In genomic region chr1:243831463-243831862, GRCh38 we compare ENCODE assay signal across 19 cellular contexts. TPM values are rescaled to one million over a fixed set of nuclear protein-coding genes. Genes with fewer than 3 reads are reported as not detected.
DNase-seq lines count a peak whose midpoint lies in the region; ATAC-seq, FAIRE-seq and TF ChIP-seq lines count a peak whose summit lies in the region.
"Had no signal": no experiment of that assay in that cellular context is flagged by ENCODE, and none has a peak within 500 bp of the region (broad histone marks: within the 10 kb centered on the region; RNA-seq: fewer than 3 reads in every experiment).

No MANE protein-coding gene starts in this region.

- intact Hi-C loops in endothelial cell of umbilical vein (cut with micrococcal nuclease) (no loop called here), stomach (cut with DNase I; ENCODE audit: low total_unique reads) (no loop called here)

- H3K9ac ChIP-seq in endothelial cell of umbilical vein (replicated peaks; ENCODE audit: extremely low read depth, insufficient read depth, low read length), result no peak overlapping the region
- H3K9ac ChIP-seq: BLaER1 treated with 17β-estradiol and CSF1 and Interleukin-3, amounts not matched to agents 10 nM and 100 nM had no signal

- H3K4me2 ChIP-seq in endothelial cell of umbilical vein (ENCODE audit: insufficient read depth, low read length), result no peak overlapping the region
- H3K4me2 ChIP-seq: BLaER1 treated with 17β-estradiol and CSF1 and Interleukin-3, amounts not matched to agents 10 nM and 100 nM; PC-9 had no signal

- no peaks in the 10 kb centered on the region for H3K9me1 ChIP-seq in endothelial cell of umbilical vein (replicated peaks; ENCODE audit: control insufficient read depth, extremely low read depth, insufficient read depth, low read length)

- H3K27me3 ChIP-seq in endothelial cell of umbilical vein (ENCODE audit: control insufficient read depth in 2 of 2, insufficient read depth in 2 of 2, low read length in 2 of 2) (no peaks in the 10 kb centered on the region), stomach (no peaks in the 10 kb centered on the region)
- H3K27me3 ChIP-seq: BLaER1 treated with 17β-estradiol and CSF1 and Interleukin-3, amounts not matched to agents 10 nM and 100 nM had no signal

- ATAC-seq in activated T-cell treated with anti-CD3 and anti-CD28 coated beads, Interleukin-2, amount 50 U/mL, for 72 hours (replicated peaks in 1 of 2), result peak; percentile 54 to 76

- H3K36me3 Mint-ChIP-seq in activated T-cell treated with anti-CD3 and anti-CD28 coated beads, Interleukin-2, amount 50 U/mL, for 72 hours (ENCODE audit: insufficient read depth in 2 of 2), result peaks cover 17 to 31% of the 10 kb centered on the region in 2 donors
- H3K36me3 Mint-ChIP-seq in activated naive CD8-positive, alpha-beta T cell, result peaks cover 30% of the 10 kb centered on the region
- H3K36me3 Mint-ChIP-seq in stimulated activated naive CD8-positive, alpha-beta T cell treated with anti-CD3 and anti-CD28 coated beads, Interleukin-15, Interleukin-2, amounts not matched to agents 100 ng/mL and 50 ng/mL, for 24 hours (ENCODE audit: low read depth), result peaks cover 43% of the 10 kb centered on the region

- H3K36me3 ChIP-seq in endothelial cell of umbilical vein (ENCODE audit: control insufficient read depth in 2 of 2, extremely low read depth in 1 of 2, insufficient read depth in 2 of 2, low read length in 2 of 2), result no peaks in the 10 kb centered on the region
- peaks cover 0 to 4% (median 0%) of the 10 kb centered on the region in 4 donors for H3K36me3 ChIP-seq in stomach

- H3K4me1 ChIP-seq in endothelial cell of umbilical vein (ENCODE audit: control insufficient read depth, extremely low read depth, insufficient read depth, low read length) (peaks cover 5% of the 10 kb centered on the region), stomach (peaks cover 0 to 23% (median 9%) of the 10 kb centered on the region in 4 donors)

- dilution Hi-C loops in endothelial cell of umbilical vein (cut with MboI; ENCODE audit: extremely low pct_ligation_motif_present, low sequenced_read_pairs), result no loop called here

- TF ChIP-seq CTCF in endothelial cell of umbilical vein (IDR thresholded peaks at IDR 0.05; ENCODE audit: extremely low read depth in 1 of 2, insufficient read depth in 1 of 2, low read depth in 1 of 2, low read length in 2 of 2) (no peak), stomach (IDR thresholded peaks at IDR 0.05) (no peak)

- H3K9me3 ChIP-seq in endothelial cell of umbilical vein (replicated peaks; ENCODE audit: control insufficient read depth, insufficient read depth, low read length) (no peaks in the 10 kb centered on the region), stomach (peaks cover 0 to 10% (median under 1%) of the 10 kb centered on the region in 4 donors)

- BruUV-seq in endothelial cell of umbilical vein (replicated peaks; lab: Mats Ljungman, UMichigan), result no TSS peak

- H3K4me3 Mint-ChIP-seq in activated T-cell treated with anti-CD3 and anti-CD28 coated beads, Interleukin-2, amount 50 U/mL, for 72 hours, result peak overlapping the region in 1 of 2 donors; percentile 65
- H3K4me3 Mint-ChIP-seq in activated naive CD8-positive, alpha-beta T cell, result no peak overlapping the region
- H3K4me3 Mint-ChIP-seq in stimulated activated naive CD8-positive, alpha-beta T cell treated with anti-CD3 and anti-CD28 coated beads, Interleukin-15, Interleukin-2, amounts not matched to agents 100 ng/mL and 50 ng/mL, for 24 hours, result no peak overlapping the region
- H3K4me3 Mint-ChIP-seq: CD8-positive, alpha-beta memory T cell had no signal

- peak overlapping the region; percentile 88 for H3K27ac Mint-ChIP-seq in activated T-cell treated with anti-CD3 and anti-CD28 coated beads, Interleukin-2, amount 50 U/mL, for 72 hours
- H3K27ac Mint-ChIP-seq in activated naive CD8-positive, alpha-beta T cell, result peak overlapping the region; percentile 58
- peak overlapping the region; percentile 64 for H3K27ac Mint-ChIP-seq in stimulated activated naive CD8-positive, alpha-beta T cell treated with anti-CD3 and anti-CD28 coated beads, Interleukin-15, Interleukin-2, amounts not matched to agents 100 ng/mL and 50 ng/mL, for 24 hours

- H3K79me2 ChIP-seq in endothelial cell of umbilical vein (ENCODE audit: control insufficient read depth, insufficient read depth, low read length), result peaks cover 54% of the 10 kb centered on the region

- no peak overlapping the region for H2AFZ ChIP-seq in endothelial cell of umbilical vein (ENCODE audit: low read depth, low read length)
- H2AFZ ChIP-seq: PC-9 had no signal

- 85 to 93% (median 92%) methylated on average over 3 of the region's 3 CpGs for WGBS in stomach, 5 donors

- H3K27me3 Mint-ChIP-seq in activated T-cell treated with anti-CD3 and anti-CD28 coated beads, Interleukin-2, amount 50 U/mL, for 72 hours (ENCODE audit: low read depth), result no peaks in the 10 kb centered on the region
- no peaks in the 10 kb centered on the region for H3K27me3 Mint-ChIP-seq in activated naive CD8-positive, alpha-beta T cell
- no peaks in the 10 kb centered on the region for H3K27me3 Mint-ChIP-seq in stimulated activated naive CD8-positive, alpha-beta T cell treated with anti-CD3 and anti-CD28 coated beads, Interleukin-15, Interleukin-2, amounts not matched to agents 100 ng/mL and 50 ng/mL, for 24 hours
- H3K27me3 Mint-ChIP-seq: CD8-positive, alpha-beta memory T cell had no signal

- peaks cover 4 to 8% of the 10 kb centered on the region in 2 donors for H3K9me3 Mint-ChIP-seq in activated T-cell treated with anti-CD3 and anti-CD28 coated beads, Interleukin-2, amount 50 U/mL, for 72 hours
- H3K9me3 Mint-ChIP-seq in activated naive CD8-positive, alpha-beta T cell (ENCODE audit: low read depth), result peaks cover 4% of the 10 kb centered on the region
- H3K9me3 Mint-ChIP-seq in stimulated activated naive CD8-positive, alpha-beta T cell treated with anti-CD3 and anti-CD28 coated beads, Interleukin-15, Interleukin-2, amounts not matched to agents 100 ng/mL and 50 ng/mL, for 24 hours, result peaks cover 20% of the 10 kb centered on the region

- H3K4me1 Mint-ChIP-seq in activated T-cell treated with anti-CD3 and anti-CD28 coated beads, Interleukin-2, amount 50 U/mL, for 72 hours (ENCODE audit: low read depth), result peaks cover 28% of the 10 kb centered on the region
- peaks cover 47% of the 10 kb centered on the region for H3K4me1 Mint-ChIP-seq in activated naive CD8-positive, alpha-beta T cell (ENCODE audit: low read depth)
- H3K4me1 Mint-ChIP-seq in stimulated activated naive CD8-positive, alpha-beta T cell treated with anti-CD3 and anti-CD28 coated beads, Interleukin-15, Interleukin-2, amounts not matched to agents 100 ng/mL and 50 ng/mL, for 24 hours (ENCODE audit: low read depth), result peaks cover 41% of the 10 kb centered on the region

- no peak for TF ChIP-seq EP300 in stomach (IDR thresholded peaks at IDR 0.05)

- POLR2A ChIA-PET in endothelial cell of umbilical vein (lab: Charles Lee), result interaction anchor here (0.6 kb wide), 1 partner anchor 89 kb away, joined by 4 read pairs; no protein-coding TSS in a partner anchor

- no peak for DNase-seq in activated T-cell treated with anti-CD3 and anti-CD28 coated beads, Interleukin-2, amount 50 U/mL, for 72 hours
- no peak for DNase-seq in activated T-cell treated with anti-CD3 and anti-CD28 coated beads for 4 hours
- peak; percentile 32 for DNase-seq in endothelial cell of umbilical vein (ENCODE audit: low read depth, low spot score)
- DNase-seq in stomach, result no peak
- no peak for DNase-seq in activated CD8-positive, alpha-beta memory T cell treated with anti-CD3 and anti-CD28 coated beads, Interleukin-2, amount 50 U/mL, for 48 hours
- no peak for DNase-seq in NCI-H2171 treated with DMSO at 0.1 percent for 48 hours (lab: John Stamatoyannopoulos, UW)
- DNase-seq: CD8-positive, alpha-beta memory T cell; MM.1S; NCI-H1092; NCI-H1436 treated with DMSO at 0.1 percent for 48 hours; NCI-H2029; NCI-H526; PC-9 had no signal

- TF ChIP-seq POLR2A in endothelial cell of umbilical vein (IDR thresholded peaks at IDR 0.05; ENCODE audit: low read depth, low read length) (no peak), stomach (IDR thresholded peaks at IDR 0.05) (no peak)

- CTCF ChIA-PET in endothelial cell of umbilical vein (lab: Charles Lee), result no interaction called here

- H4K20me1 ChIP-seq in endothelial cell of umbilical vein (replicated peaks; ENCODE audit: control insufficient read depth, extremely low read depth, insufficient read depth, low read length), result peaks cover 3% of the 10 kb centered on the region

- H3K4me3 ChIP-seq in endothelial cell of umbilical vein (replicated peaks in 1 of 3; ENCODE audit: insufficient read depth in 1 of 3, low read depth in 1 of 3, low read length in 3 of 3) (no peak overlapping the region), stomach (no peak overlapping the region)
- H3K4me3 ChIP-seq: BLaER1 treated with 17β-estradiol and CSF1 and Interleukin-3, amounts not matched to agents 10 nM and 100 nM; PC-9 had no signal

- no peak for FAIRE-seq in endothelial cell of umbilical vein (lab: Jason Lieb, UNC)
- FAIRE-seq: GM12892, GM18507 had no signal

- H3K27ac ChIP-seq in endothelial cell of umbilical vein (ENCODE audit: insufficient read depth, low read depth, low read length) (no peak overlapping the region), stomach (no peak overlapping the region)
- H3K27ac ChIP-seq: BLaER1 treated with 17β-estradiol and CSF1 and Interleukin-3, amounts not matched to agents 10 nM and 100 nM; PC-9; RWPE1 had no signal

TF ChIP-seq in endothelial cell of umbilical vein, 7 proteins besides CTCF, POLR2A, EP300 and RAD21 (continues in another document):
- TF ChIP-seq MAX (IDR thresholded peaks at IDR 0.05; ENCODE audit: insufficient read depth, insufficient read length), result no peak
- TF ChIP-seq FOS (IDR thresholded peaks at IDR 0.05; ENCODE audit: borderline replicate concordance, insufficient read depth, low read length), result no peak
- no peak for TF ChIP-seq JUN (IDR thresholded peaks at IDR 0.05; ENCODE audit: borderline replicate concordance, insufficient read depth, insufficient read length, low read depth)

RNA-seq across cellular contexts. Expression of gene AKT3, which starts 18.6 kb away (rescaled TPM):
- total RNA-seq in activated T-cell treated with anti-CD3 and anti-CD28 coated beads, Interleukin-2, amount 50 U/mL, for 72 hours, result 10 to 100 TPM; 32.6 to 46.7 TPM
- total RNA-seq in endothelial cell of umbilical vein, result 97.1 and 98.2 TPM in 2 replicates
- polyA plus RNA-seq in endothelial cell of umbilical vein, result 18.2 and 20.6 TPM in 2 replicates
- polyA plus RNA-seq in endothelial cell of umbilical vein (2011; cell fraction: cytosol; rRNA removed), result 21.5 and 21.7 TPM in 2 replicates
- polyA plus RNA-seq in endothelial cell of umbilical vein (2011; cell fraction: nucleus; rRNA removed), result 36.3 and 44.6 TPM in 2 replicates
- polyA plus RNA-seq in endothelial cell of umbilical vein (2012), result 30.7 and 41.2 TPM in 2 replicates
- polyA minus RNA-seq in endothelial cell of umbilical vein, result 42.2 and 44.8 TPM in 2 replicates
- polyA minus RNA-seq in endothelial cell of umbilical vein (2011; cell fraction: cytosol; rRNA and poly(A)+ RNA removed), result 0.10 TPM
- 83.3 and 96.8 TPM in 2 replicates for polyA minus RNA-seq in endothelial cell of umbilical vein (2011; cell fraction: nucleus; rRNA and poly(A)+ RNA removed)
- 100 to 1,000 TPM in 1 of 5 donors, 10 to 100 TPM in 3, 1 to 10 TPM in 1; 5.5 to 100 (median 21.4) TPM for total RNA-seq in stomach
- polyA plus RNA-seq in stomach, result 10 to 100 TPM in 2 of 3 donors, 1 to 10 TPM in 1; 6.6 to 12.1 (median 11.3) TPM
